ENCODE assay signal across 15 cellular contexts in genomic region chr4:69849969-69850368, GRCh38. TPM values are rescaled to one million over a fixed set of nuclear protein-coding genes. Genes with fewer than 3 reads are reported as not detected.
A peak's percentile ranks its signal among the peaks of the same experiment; 100 is the strongest.
DNase-seq lines count a peak whose midpoint lies in the region; ATAC-seq and TF ChIP-seq lines count a peak whose summit lies in the region.
"Had no signal": no experiment of that assay in that cellular context is flagged by ENCODE, and none has a peak within 500 bp of the region (broad histone marks: within the 10 kb centered on the region; RNA-seq: fewer than 3 reads in every experiment).

No MANE protein-coding gene starts in this region.

- no peak overlapping the region for H3K18ac ChIP-seq in trophoblast cell (ENCODE audit: low read length)

- DNase-seq in trophoblast cell (no peak), heart left ventricle (no peak), NCI-H1930 (lab: John Stamatoyannopoulos, UW) (no peak)
- DNase-seq: amygdala; CD4-positive, CD25-positive, alpha-beta regulatory T cell; foreskin keratinocyte; NCI-H2227 treated with DMSO at 0.1 percent for 48 hours; nucleus accumbens; stimulated activated CD8-positive, alpha-beta memory T cell treated with anti-CD3 and anti-CD28 coated beads, Interleukin-4, amount 100 ng/mL, for 48 hours had no signal

- peak; percentile 79 for ATAC-seq in GM18868 (IDR thresholded peaks at IDR 0.05; ENCODE audit: unreplicated experiment)
- ATAC-seq in GM21381 (IDR thresholded peaks at IDR 0.05; ENCODE audit: unreplicated experiment), result peak; percentile 78
- peak; percentile 75 for ATAC-seq in HG02970 (IDR thresholded peaks at IDR 0.05; ENCODE audit: low FRiP score, unreplicated experiment)
- peak; percentile 86 for ATAC-seq in HG03571 (IDR thresholded peaks at IDR 0.05; ENCODE audit: unreplicated experiment)
- ATAC-seq in heart left ventricle, result no peak
- no peak for ATAC-seq in GM21737 (IDR thresholded peaks at IDR 0.05; ENCODE audit: unreplicated experiment)
- ATAC-seq: foreskin keratinocyte had no signal

- H2BK120ac ChIP-seq in trophoblast cell (ENCODE audit: insufficient read depth, low read length, poor library complexity), result no peak overlapping the region

- H4K12ac ChIP-seq in trophoblast cell (ENCODE audit: low read depth, low read length), result no peak overlapping the region

- H3K14ac ChIP-seq in trophoblast cell (ENCODE audit: low read length), result no peak overlapping the region

- H3K4ac ChIP-seq in trophoblast cell (ENCODE audit: low read depth, low read length), result no peak overlapping the region

- H3K4me3 ChIP-seq in trophoblast cell (ENCODE audit: low read depth, low read length), result no peak overlapping the region
- no peak overlapping the region for H3K4me3 ChIP-seq in heart left ventricle

- no peak overlapping the region for H2AK5ac ChIP-seq in trophoblast cell (ENCODE audit: low read length)

- WGBS in trophoblast cell (ENCODE audit: extremely low coverage, insufficient coverage, insufficient read length), result no CpG with 5 or more reads among the region's 1 CpG
- 62 to 67% (median 64%) methylated on average over 1 of the region's 1 CpG for WGBS in heart left ventricle, 4 donors

- H3K27me3 ChIP-seq in trophoblast cell (ENCODE audit: insufficient read depth, low read length), result no peaks in the 10 kb centered on the region
- no peaks in the 10 kb centered on the region for H3K27me3 ChIP-seq in heart left ventricle
- H3K27me3 ChIP-seq: foreskin keratinocyte had no signal

- H2AFZ ChIP-seq in trophoblast cell (ENCODE audit: insufficient read depth, low read length, poor library complexity), result no peak overlapping the region

- no peaks in the 10 kb centered on the region for H3K4me1 ChIP-seq in trophoblast cell (ENCODE audit: control insufficient read depth in 1 of 2, insufficient read depth in 2 of 2, low read length in 2 of 2)
- H3K4me1 ChIP-seq in heart left ventricle, result no peaks in the 10 kb centered on the region
- H3K4me1 ChIP-seq: foreskin keratinocyte had no signal

- H3K23ac ChIP-seq in trophoblast cell (ENCODE audit: low read length), result no peak overlapping the region

- intact Hi-C loops in heart left ventricle (cut with DNase I), result no loop called here

- H2BK5ac ChIP-seq in trophoblast cell (ENCODE audit: low read depth, low read length, poor library complexity), result no peak overlapping the region

- no peak overlapping the region for H2BK12ac ChIP-seq in trophoblast cell (ENCODE audit: low read length)

- no peak for TF ChIP-seq CTCF in heart left ventricle (IDR thresholded peaks at IDR 0.05)

- H3K36me3 ChIP-seq in trophoblast cell (ENCODE audit: control insufficient read depth in 1 of 2, insufficient read depth in 2 of 2, low read length in 2 of 2), result no peaks in the 10 kb centered on the region
- no peaks in the 10 kb centered on the region for H3K36me3 ChIP-seq in heart left ventricle

- no peak overlapping the region for H3K4me2 ChIP-seq in trophoblast cell (ENCODE audit: low read length)

- H4K8ac ChIP-seq in trophoblast cell (ENCODE audit: low read depth, low read length), result no peak overlapping the region

- H3K27ac ChIP-seq in trophoblast cell (ENCODE audit: low read depth, low read length) (no peak overlapping the region), heart left ventricle (no peak overlapping the region)
- H3K27ac ChIP-seq: foreskin keratinocyte, RWPE1 had no signal

- no peak for TF ChIP-seq POLR2A in heart left ventricle (IDR thresholded peaks at IDR 0.05)

- H3K79me1 ChIP-seq in trophoblast cell (ENCODE audit: low read length), result no peaks in the 10 kb centered on the region

- H3K9ac ChIP-seq in trophoblast cell (ENCODE audit: low read length), result no peak overlapping the region

- H3K9me3 ChIP-seq in trophoblast cell (ENCODE audit: insufficient read depth, low read depth, low read length), result no peaks in the 10 kb centered on the region
- peaks cover 0 to 5% (median 0%) of the 10 kb centered on the region in 12 donors for H3K9me3 ChIP-seq in heart left ventricle

- H3K79me2 ChIP-seq in trophoblast cell (ENCODE audit: control insufficient read depth, insufficient read depth, low read length, poor library complexity), result no peaks in the 10 kb centered on the region

- H4K91ac ChIP-seq in trophoblast cell (ENCODE audit: low read depth, low read length), result no peak overlapping the region

RNA-seq across cellular contexts. Expression of gene SULT1E1, which starts 10.0 kb away (rescaled TPM):
- polyA plus RNA-seq in trophoblast cell (2013), result 0.03 TPM in 1 of 2 replicates, not detected in the other
- total RNA-seq in heart left ventricle, result not detected
- polyA plus RNA-seq in heart left ventricle, result not detected
- total RNA-seq: CD4-positive, CD25-positive, alpha-beta regulatory T cell had no signal
- polyA plus RNA-seq: CD4-positive, CD25-positive, alpha-beta regulatory T cell had no signal

Comparison
In these comparisons a context has a peak if more than half of its experiments do, and no peak if none do; other contexts are left out.
1. ATAC-seq: peak in GM18868 (single experiment), GM21381 (single experiment), HG02970 (single experiment) and HG03571 (single experiment); none in heart left ventricle (0 of 4) and GM21737 (single experiment).